8 cellular contexts compared by ENCODE assay signal in the genomic region with DNA sequence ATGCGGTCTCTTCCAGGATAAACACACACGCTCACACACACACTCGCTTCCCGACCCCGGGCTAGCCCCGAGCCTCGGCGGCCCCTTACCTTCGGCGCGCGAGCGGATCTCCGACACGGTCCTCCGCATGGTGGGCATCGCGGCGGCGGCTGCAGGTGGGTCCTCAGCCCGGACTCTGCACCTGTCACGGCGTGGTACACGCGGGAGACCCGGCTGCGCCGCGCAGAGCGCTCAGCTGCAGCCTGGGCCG. TPM values are rescaled to one million over a fixed set of nuclear protein-coding genes. Genes with fewer than 3 reads are reported as not detected.
A peak's percentile ranks its signal among the peaks of the same experiment; 100 is the strongest.
DNase-seq lines count a peak whose midpoint lies in the region; ATAC-seq, FAIRE-seq and TF ChIP-seq lines count a peak whose summit lies in the region.

No MANE protein-coding gene starts in this region.

- intact Hi-C loops in gastrocnemius medialis (cut with DNase I; ENCODE audit: low total_unique reads): loop anchor here (2.0 kb wide), 1 partner anchor 24 kb away; no protein-coding TSS in a partner anchor

- peak overlapping the region; percentile 86 for H3K4me3 ChIP-seq in SU-DHL-6 (ENCODE audit: insufficient read depth, low read length, poor library complexity, severe bottlenecking)
- H3K4me3 ChIP-seq in foreskin fibroblast (ENCODE audit: low read depth in 1 of 2, low read length in 2 of 2): peak overlapping the region; percentile 62 to 66
- peak overlapping the region; percentile 90 to 94 (median 92) for H3K4me3 ChIP-seq in gastrocnemius medialis

- H2AFZ ChIP-seq in SU-DHL-6 (ENCODE audit: low read depth, low read length, severe bottlenecking): peak overlapping the region; percentile 65

- ATAC-seq in gastrocnemius medialis: peak; percentile 3 to 12
- no peak for ATAC-seq in GM19452 (IDR thresholded peaks at IDR 0.05; ENCODE audit: unreplicated experiment)
- ATAC-seq in GM19467 (IDR thresholded peaks at IDR 0.05; ENCODE audit: unreplicated experiment): no peak
- ATAC-seq in GM21526 (IDR thresholded peaks at IDR 0.05; ENCODE audit: low FRiP score, unreplicated experiment): no peak

- in situ Hi-C loops in gastrocnemius medialis (cut with MboI; ENCODE audit: low sequenced_read_pairs in 4 of 4): loop anchor here in 2 of 4 donors (10.0 to 25.0 kb wide), 2 partner anchors 52 to 94 kb away; no protein-coding TSS in a partner anchor

- H3K9ac ChIP-seq in SU-DHL-6 (ENCODE audit: low read length): peak overlapping the region; percentile 70

- no peaks in the 10 kb centered on the region for H3K9me2 ChIP-seq in SU-DHL-6 (replicated peaks; ENCODE audit: insufficient read depth, low read length)

- TF ChIP-seq CTCF in SU-DHL-6 (IDR thresholded peaks at IDR 0.05; ENCODE audit: insufficient read depth, low read length, poor library complexity, severe bottlenecking) (no peak), foreskin fibroblast (IDR thresholded peaks at IDR 0.05; ENCODE audit: low read depth, low read length) (no peak), gastrocnemius medialis (IDR thresholded peaks at IDR 0.05 in 4 of 5, conservative IDR thresholded peaks at IDR 0.05 in 1 of 5) (no peak)

- H3K27ac ChIP-seq in SU-DHL-6 (ENCODE audit: low read depth, low read length) (peak overlapping the region; percentile 62), gastrocnemius medialis (peak overlapping the region; percentile 84 to 94 (median 89))

- no peak for TF ChIP-seq POLR2A in gastrocnemius medialis (IDR thresholded peaks at IDR 0.05)

- no peaks in the 10 kb centered on the region for H4K20me1 ChIP-seq in SU-DHL-6 (ENCODE audit: low read depth, low read length)

- peaks cover 43% of the 10 kb centered on the region for H3K79me2 ChIP-seq in SU-DHL-6 (ENCODE audit: insufficient read depth, low read length)

- DNase-seq in GM19239 (ENCODE audit: insufficient read length, low spot score) (no peak), foreskin fibroblast (no peak), gastrocnemius medialis (no peak), EL (no peak)

- H3K9me3 ChIP-seq in SU-DHL-6 (ENCODE audit: insufficient read depth, low read length): no peaks in the 10 kb centered on the region; the same call in 1 of the 2 replicates
- H3K9me3 ChIP-seq in gastrocnemius medialis: no peaks in the 10 kb centered on the region

- no peaks in the 10 kb centered on the region for H3F3A ChIP-seq in SU-DHL-6 (ENCODE audit: insufficient read depth)

- H3K4me2 ChIP-seq in SU-DHL-6 (ENCODE audit: low read depth, low read length, poor library complexity, severe bottlenecking): peak overlapping the region; percentile 77

- no peaks in the 10 kb centered on the region for H3K36me3 ChIP-seq in SU-DHL-6 (ENCODE audit: low read length)
- H3K36me3 ChIP-seq in gastrocnemius medialis: no peaks in the 10 kb centered on the region

- H3K4me1 ChIP-seq in gastrocnemius medialis: peaks cover 44 to 54% of the 10 kb centered on the region in 2 donors

- peak; percentile 45 for FAIRE-seq in GM19239 (lab: Jason Lieb, UNC)

- no peaks in the 10 kb centered on the region for H3K27me3 ChIP-seq in SU-DHL-6 (ENCODE audit: low read length)
- H3K27me3 ChIP-seq in gastrocnemius medialis: no peaks in the 10 kb centered on the region

RNA-seq across cellular contexts. Expression of gene ATP8A1, which starts 0.2 kb away (rescaled TPM):
- 10 to 100 TPM; 23.8 to 74.2 (median 31.1) TPM for total RNA-seq in gastrocnemius medialis

Comparison
In these comparisons a context has a peak if more than half of its experiments do, and no peak if none do; other contexts are left out.
1. ATAC-seq: peak in gastrocnemius medialis (2 of 2); none in GM19452 (single experiment), GM19467 (single experiment) and GM21526 (single experiment).
2. Peak in every context shown above with its lines, with median percentiles within 50 percentile points of each other: H3K4me3 ChIP-seq.